Comparison of ENCODE assay signal across 27 cellular contexts in genomic region chr17:647340-648197, GRCh38.
"Had no signal": no experiment of that assay in that cellular context is flagged by ENCODE, and none has a peak within 500 bp of the region (broad histone marks: within the 10 kb centered on the region; RNA-seq: fewer than 3 reads in every experiment).

No MANE protein-coding gene starts in this region.

- FAIRE-seq: keratinocyte had no signal

- H3K4me1 Mint-ChIP-seq: activated B cell treated with CpG ODN at 0.5 μM for 24 hours, neural crest cell had no signal

- H3K27ac Mint-ChIP-seq: activated B cell treated with CpG ODN at 0.5 μM for 24 hours; activated CD4-positive, alpha-beta T cell treated with anti-CD3 and anti-CD28 coated beads for 36 hours had no signal

- H3K9me3 ChIP-seq: adrenal gland, ascending aorta, colonic mucosa, esophagus squamous epithelium, gastrocnemius medialis, thyroid gland had no signal

- H3K36me3 ChIP-seq: colonic mucosa had no signal

- H3K9me3 Mint-ChIP-seq: activated B cell treated with CpG ODN at 0.5 μM for 24 hours had no signal

- H3K4me3 Mint-ChIP-seq: activated B cell treated with CpG ODN at 0.5 μM for 24 hours; activated CD4-positive, alpha-beta T cell treated with anti-CD3 and anti-CD28 coated beads for 36 hours; naive thymus-derived CD4-positive, alpha-beta T cell; neural crest cell had no signal

- H3K27me3 ChIP-seq: adrenal gland, ascending aorta, brain microvascular endothelial cell, colonic mucosa, dorsolateral prefrontal cortex, esophagus squamous epithelium, gastrocnemius medialis, thyroid gland had no signal

- H3K27ac ChIP-seq: adrenal gland, ascending aorta, brain microvascular endothelial cell, colonic mucosa, esophagus squamous epithelium, gastrocnemius medialis, thyroid gland had no signal

- H3K4me1 ChIP-seq: adrenal gland, ascending aorta, colonic mucosa, gastrocnemius medialis, thyroid gland had no signal

- DNase-seq: activated B cell treated with CpG ODN at 0.5 μM for 24 hours; activated CD4-positive, alpha-beta T cell treated with anti-CD3 and anti-CD28 coated beads for 36 hours; activated CD4-positive, alpha-beta T cell treated with anti-CD3 and anti-CD28 coated beads, Interleukin-2, amount 50 U/mL, for 4 hours; activated CD8-positive, alpha-beta memory T cell treated with anti-CD3 and anti-CD28 coated beads, Interleukin-2, amount 50 U/mL, for 48 hours; activated effector memory CD4-positive, alpha-beta T cell treated with anti-CD3 and anti-CD28 coated beads, Interleukin-2, amount 50 U/mL, for 16 hours; activated naive CD4-positive, alpha-beta T cell treated with anti-CD3 and anti-CD28 coated beads, Interleukin-2, amount 50 U/mL, for 16 hours; activated T-cell treated with anti-CD3 and anti-CD28 coated beads, Interleukin-2, amount 50 U/mL, for 48 hours; adrenal gland; brain microvascular endothelial cell; colonic mucosa; dorsolateral prefrontal cortex; esophagus squamous epithelium; gastrocnemius medialis; hypothalamus; left colon; naive thymus-derived CD4-positive, alpha-beta T cell; occipital lobe; stimulated activated CD4-positive, alpha-beta T cell treated with anti-CD3 and anti-CD28 coated beads, Interleukin-2, amount 100 ng/mL, for 48 hours; stimulated activated CD8-positive, alpha-beta memory T cell treated with anti-CD3 and anti-CD28 coated beads, Interleukin-4, amount 100 ng/mL, for 48 hours; stimulated activated naive CD8-positive, alpha-beta T cell treated with anti-CD3 and anti-CD28 coated beads, Interleukin-15, Interleukin-2, amounts not matched to agents 100 U/mL and 50 U/mL, for 24 hours; T-helper 1 cell; T-helper 9 cell; thyroid gland had no signal

- H3K27me3 Mint-ChIP-seq: activated B cell treated with CpG ODN at 0.5 μM for 24 hours; activated CD4-positive, alpha-beta T cell treated with anti-CD3 and anti-CD28 coated beads for 36 hours; naive thymus-derived CD4-positive, alpha-beta T cell had no signal

- ATAC-seq: activated CD4-positive, alpha-beta T cell treated with anti-CD3 and anti-CD28 coated beads for 36 hours; gastrocnemius medialis; left colon; naive thymus-derived CD4-positive, alpha-beta T cell; stimulated activated naive CD8-positive, alpha-beta T cell treated with anti-CD3 and anti-CD28 coated beads, Interleukin-15, Interleukin-2, amounts not matched to agents 100 U/mL and 50 U/mL, for 24 hours had no signal

- H3K4me3 ChIP-seq: adrenal gland, ascending aorta, colonic mucosa, dorsolateral prefrontal cortex, esophagus squamous epithelium, gastrocnemius medialis, lung, thyroid gland had no signal
